In genomic region chr10:70777063-70777875, GRCh38 we compare ENCODE assay signal across 1 cellular context.
TF ChIP-seq lines count a peak whose summit lies in the region.

No MANE protein-coding gene starts in this region.

TF ChIP-seq in K562, 482 proteins besides CTCF, POLR2A, EP300 and RAD21:
- TF ChIP-seq ZNF766 (CRISPR knock-in tag; conservative IDR thresholded peaks at IDR 0.05) (no peak), ZNF263 (CRISPR knock-in tag; IDR thresholded peaks at IDR 0.05; ENCODE audit: borderline replicate concordance) (peak; percentile 79)
